8 cellular contexts compared by ENCODE assay signal in the genomic region with DNA sequence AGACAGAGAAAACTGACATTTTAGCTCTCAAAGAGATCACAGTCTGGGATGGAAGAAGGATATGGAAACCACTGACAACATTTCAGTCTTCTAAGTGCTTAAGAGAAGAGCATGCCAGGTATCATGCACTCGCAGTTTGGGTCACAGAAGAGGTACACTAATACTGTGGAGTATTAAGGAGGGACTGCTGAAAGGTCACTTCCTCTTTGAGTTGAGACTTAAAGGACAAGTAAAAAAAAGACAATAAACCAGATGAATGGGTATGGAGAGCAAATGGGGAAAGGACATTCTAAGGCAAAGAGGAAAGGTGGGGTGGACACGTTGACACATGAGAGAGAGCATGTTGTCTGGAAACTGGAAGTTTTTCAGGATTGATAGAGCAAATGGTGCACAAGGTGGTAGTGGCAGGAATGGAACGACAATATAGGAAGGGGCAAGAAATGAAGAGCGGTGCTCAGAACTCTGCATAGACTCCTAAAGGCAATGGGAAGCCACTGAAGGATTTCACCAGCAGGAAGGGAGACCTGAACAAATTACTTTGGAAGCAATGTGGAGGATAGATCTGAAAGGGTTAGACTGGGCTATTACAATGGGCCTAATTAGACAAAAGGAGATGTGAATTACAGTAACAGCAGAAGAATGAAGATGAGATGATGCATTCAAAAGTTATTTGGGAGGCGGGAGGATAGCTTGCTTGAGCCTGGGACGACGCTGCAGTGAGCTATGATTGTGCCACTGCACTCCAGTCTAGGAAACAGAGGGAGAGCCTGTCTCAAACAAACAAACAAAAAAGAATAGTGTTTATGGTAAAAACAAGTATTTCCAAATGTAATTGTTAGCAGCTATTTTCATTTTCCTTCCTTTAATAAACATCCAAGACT. TPM values are rescaled to one million over a fixed set of nuclear protein-coding genes. Genes with fewer than 3 reads are reported as not detected.
DNase-seq lines count a peak whose midpoint lies in the region; ATAC-seq, FAIRE-seq and TF ChIP-seq lines count a peak whose summit lies in the region.

No MANE protein-coding gene starts in this region.

- H3K36me3 ChIP-seq in GM12878 (ENCODE audit: control insufficient read depth in 2 of 2, insufficient read depth in 2 of 2, low read length in 1 of 2) (no peaks in the 10 kb centered on the region), muscle layer of duodenum (ENCODE audit: control insufficient read depth in 1 of 2, insufficient read depth in 2 of 2, low read length in 2 of 2) (no peaks in the 10 kb centered on the region), upper lobe of right lung (no peaks in the 10 kb centered on the region)

- no peaks in the 10 kb centered on the region for H3K9me3 ChIP-seq in GM12878 (replicated peaks; ENCODE audit: control insufficient read depth, insufficient read depth, low read length)
- no peaks in the 10 kb centered on the region for H3K9me3 ChIP-seq in muscle layer of duodenum (ENCODE audit: control insufficient read depth in 1 of 2, low read length in 2 of 2)
- H3K9me3 ChIP-seq in upper lobe of right lung: no peaks in the 10 kb centered on the region

- no peak for TF ChIP-seq POLR2A in GM12878 (IDR thresholded peaks at IDR 0.05; ENCODE audit: low read depth, low read length)

- H3K27ac ChIP-seq in GM12878 (ENCODE audit: control insufficient read depth, insufficient read depth) (peak overlapping the region; percentile 79), muscle layer of duodenum (ENCODE audit: low read length) (peak overlapping the region; percentile 67), upper lobe of right lung (no peak overlapping the region)

- in situ Hi-C loops in GM12878 (cut with MboI): no loop called here

- H3K27ac Mint-ChIP-seq in Calu3 (ENCODE audit: unreplicated experiment): no peak overlapping the region
- no peak overlapping the region for H3K27ac Mint-ChIP-seq in activated CD4-positive, alpha-beta memory T cell treated with anti-CD3 and anti-CD28 coated beads for 36 hours

- no peak overlapping the region for H3K4me3 Mint-ChIP-seq in Calu3 (ENCODE audit: low read depth, unreplicated experiment)
- H3K4me3 Mint-ChIP-seq in activated CD4-positive, alpha-beta memory T cell treated with anti-CD3 and anti-CD28 coated beads for 36 hours: no peak overlapping the region

- H3K4me3 ChIP-seq in GM12878 (no peak overlapping the region), muscle layer of duodenum (ENCODE audit: low read depth in 1 of 2, low read length in 2 of 2) (no peak overlapping the region), upper lobe of right lung (no peak overlapping the region)

- ATAC-seq in HG03342 (IDR thresholded peaks at IDR 0.05; ENCODE audit: unreplicated experiment) (peak; percentile 35), GM12878 (peak; percentile 61), upper lobe of right lung (no peak), GM19452 (IDR thresholded peaks at IDR 0.05; ENCODE audit: unreplicated experiment) (no peak)

- TF ChIP-seq RAD21 in GM12878 (IDR thresholded peaks at IDR 0.05; ENCODE audit: insufficient read depth, low read depth, low read length): no peak

- DNase-seq in GM04504 (ENCODE audit: low read depth) (peak; percentile 54), GM12878 (ENCODE audit: low read depth, low spot score) (no peak), upper lobe of right lung (no peak), Calu3 (no peak)
- DNase-seq in activated CD4-positive, alpha-beta memory T cell treated with anti-CD3 and anti-CD28 coated beads for 36 hours: no peak

- peaks cover 78% of the 10 kb centered on the region for H3K79me2 ChIP-seq in GM12878 (ENCODE audit: control insufficient read depth, insufficient read depth, low read length)

- peak overlapping the region; percentile 56 for H3K4me2 ChIP-seq in GM12878 (ENCODE audit: control insufficient read depth, insufficient read depth)

- no peaks in the 10 kb centered on the region for H3K36me3 Mint-ChIP-seq in Calu3 (ENCODE audit: insufficient read depth, unreplicated experiment)
- H3K36me3 Mint-ChIP-seq in activated CD4-positive, alpha-beta memory T cell treated with anti-CD3 and anti-CD28 coated beads for 36 hours: no peaks in the 10 kb centered on the region

- H3K27me3 ChIP-seq in GM12878 (replicated peaks in 1 of 2; ENCODE audit: control insufficient read depth in 2 of 2, insufficient read depth in 2 of 2, low read length in 1 of 2) (no peaks in the 10 kb centered on the region), muscle layer of duodenum (ENCODE audit: low read depth, low read length) (no peaks in the 10 kb centered on the region), upper lobe of right lung (no peaks in the 10 kb centered on the region)

- POLR2A ChIA-PET in GM12878 (lab: Charles Lee): interaction anchor here (0.6 to 1.4 kb wide), 10 partner anchors 8 to 367 kb away, joined by 3 to 7 read pairs (median 4); partner anchors contain the start of genes DIPK1A and RPL5
- POLR2A ChIA-PET in activated CD4-positive, alpha-beta memory T cell treated with anti-CD3 and anti-CD28 coated beads for 36 hours (lab: Charles Lee): interaction anchor here (1.3 to 1.4 kb wide), 2 partner anchors 11 to 12 kb away, joined by 5 to 6 read pairs; partner anchors contain the start of gene DIPK1A

- no peak for TF ChIP-seq EP300 in GM12878 (IDR thresholded peaks at IDR 0.05; ENCODE audit: borderline replicate concordance in 1 of 2, control insufficient read depth in 1 of 2, low read depth in 2 of 2, low read length in 2 of 2)

- no peak for FAIRE-seq in GM12878 (lab: Jason Lieb, UNC)

- peaks cover 2% of the 10 kb centered on the region for H3K9me3 Mint-ChIP-seq in Calu3 (ENCODE audit: low read depth, unreplicated experiment)
- H3K9me3 Mint-ChIP-seq in activated CD4-positive, alpha-beta memory T cell treated with anti-CD3 and anti-CD28 coated beads for 36 hours: no peaks in the 10 kb centered on the region

- TF ChIP-seq CTCF in GM12878 (IDR thresholded peaks at IDR 0.05 in 2 of 3, conservative IDR thresholded peaks at IDR 0.05 in 1 of 3; ENCODE audit: control insufficient read depth in 2 of 3, extremely low read depth in 1 of 3, insufficient read depth in 1 of 3, low read depth in 3 of 3, low read length in 3 of 3) (no peak), upper lobe of right lung (IDR thresholded peaks at IDR 0.05) (no peak), Calu3 (IDR thresholded peaks at IDR 0.05; ENCODE audit: unreplicated experiment) (no peak)

- RAD21 ChIA-PET in GM12878 (lab: Charles Lee; ENCODE audit: unreplicated experiment): interaction anchor here (0.5 to 8.6 kb wide), 17 partner anchors 10 to 410 kb away, joined by 3 to 107 read pairs (median 3); partner anchors contain the start of gene DIPK1A

- H3K9ac ChIP-seq in GM12878 (ENCODE audit: control insufficient read depth, insufficient read depth, low read length): no peak overlapping the region

- H3K4me1 ChIP-seq in GM12878 (ENCODE audit: control insufficient read depth, insufficient read depth, low read length) (peaks cover 37% of the 10 kb centered on the region), muscle layer of duodenum (ENCODE audit: control insufficient read depth in 1 of 2, insufficient read depth in 2 of 2, low read length in 2 of 2) (peaks cover 8 to 15% of the 10 kb centered on the region in 2 donors), upper lobe of right lung (peaks cover 3% of the 10 kb centered on the region)

- no peaks in the 10 kb centered on the region for H3K27me3 Mint-ChIP-seq in Calu3 (ENCODE audit: unreplicated experiment)
- no peaks in the 10 kb centered on the region for H3K27me3 Mint-ChIP-seq in activated CD4-positive, alpha-beta memory T cell treated with anti-CD3 and anti-CD28 coated beads for 36 hours

- H4K20me1 ChIP-seq in GM12878 (ENCODE audit: control insufficient read depth, insufficient read depth): no peaks in the 10 kb centered on the region

- H2AFZ ChIP-seq in GM12878 (ENCODE audit: control insufficient read depth, low read depth, low read length): peak overlapping the region; percentile 33

- SMC1A ChIA-PET in GM12878 (lab: Charles Lee; ENCODE audit: uncharacterized antibody, unreplicated experiment): interaction anchor here (0.6 to 10.2 kb wide), 24 partner anchors 9 to 128 kb away, joined by 3 to 154 read pairs (median 4); partner anchors contain the start of gene DIPK1A

- intact Hi-C loops in GM12878 (cut with micrococcal nuclease; ENCODE audit: unreplicated experiment): no loop called here
- intact Hi-C loops in upper lobe of right lung (cut with DNase I): no loop called here
- intact Hi-C loops in Calu3 (cut with micrococcal nuclease; ENCODE audit: unreplicated experiment): no loop called here
- intact Hi-C loops in activated CD4-positive, alpha-beta memory T cell treated with anti-CD3 and anti-CD28 coated beads for 36 hours (cut with micrococcal nuclease): loop anchor here (5.0 kb wide), 1 partner anchor 73 kb away; no protein-coding TSS in a partner anchor

- CTCF ChIA-PET in GM12878 (lab: Yijun Ruan, JAX): interaction anchor here (0.5 to 3.0 kb wide), 20 partner anchors 8 to 201 kb away, joined by 3 to 31 read pairs (median 4); partner anchors contain the start of genes DIPK1A and RPL5
- CTCF ChIA-PET in Calu3 (lab: Charles Lee): interaction anchor here (0.5 to 1.1 kb wide), 4 partner anchors 12 to 540 kb away, joined by 3 read pairs; no protein-coding TSS in a partner anchor
- CTCF ChIA-PET in activated CD4-positive, alpha-beta memory T cell treated with anti-CD3 and anti-CD28 coated beads for 36 hours (lab: Charles Lee): interaction anchor here (1.1 to 2.7 kb wide), 5 partner anchors 10 to 91 kb away, joined by 3 to 17 read pairs (median 12); partner anchors contain the start of gene DIPK1A

- WGBS in GM12878 (ENCODE audit: insufficient coverage, insufficient replicate concordance, low lambda C conversion rate, missing lambda C conversion rate): 58% methylated on average over 7 of the region's 7 CpGs

- no TSS peak for BruUV-seq in GM12878 (replicated peaks; lab: Mats Ljungman, UMichigan)
- no TSS peak for BruUV-seq in Calu3 (replicated peaks; lab: Mats Ljungman, UMichigan)

- H3K4me1 Mint-ChIP-seq in Calu3 (ENCODE audit: low read depth, unreplicated experiment): no peaks in the 10 kb centered on the region
- H3K4me1 Mint-ChIP-seq in activated CD4-positive, alpha-beta memory T cell treated with anti-CD3 and anti-CD28 coated beads for 36 hours (ENCODE audit: low read depth): peaks cover 34% of the 10 kb centered on the region

RNA-seq across cellular contexts. Expression of gene DIPK1A, which starts 11.1 kb away (rescaled TPM):
- 12.9 and 13.3 TPM in 2 replicates for total RNA-seq in GM12878 (2013; cell fraction: nucleolus; rRNA removed)
- total RNA-seq in GM12878 (2014; rRNA removed) (6.6 and 7.0 TPM in 2 replicates), GM12878 (2014; rRNA removed; fragmentation: Illumina TruSeq; extraction: Trizol) (8.4 and 9.4 TPM in 2 replicates), GM12878 (2021) (8.1 and 9.3 TPM in 2 replicates), upper lobe of right lung (4.6 TPM), Calu3 (2022) (4.2 and 4.9 TPM in 2 replicates)
- 2.7 TPM for polyA plus RNA-seq in GM12878 (2011; ENCODE audit: low read depth)
- polyA plus RNA-seq in GM12878 (2011; rRNA removed) (12.0 and 19.7 TPM in 2 replicates), GM12878 (2014; fragmentation: Illumina TruSeq; extraction: Trizol) (12.5 and 16.9 TPM in 2 replicates), GM12878 (2014; fragmentation: Nextera tagmentation; extraction: Ambion mirVana) (1 to 10 TPM; 9.5 to 9.9 TPM), GM12878 (2014; rRNA removed) (4.9 and 5.1 TPM in 2 replicates), GM12878 (2016; fragmentation: Nextera tagmentation; extraction: Ambion mirVana) (10 to 100 TPM; 14.6 to 15.0 TPM)
- polyA plus RNA-seq in GM12878 (2011; cell fraction: cytosol; rRNA removed): 3.9 and 5.0 TPM in 2 replicates
- polyA plus RNA-seq in GM12878 (2011; cell fraction: nucleus; rRNA removed): 4.3 and 4.5 TPM in 2 replicates
- 6.6 and 8.6 TPM in 2 replicates for polyA plus RNA-seq in GM12878 (2012)
- 8.9 and 12.4 TPM in 2 replicates for polyA minus RNA-seq in GM12878 (2011; rRNA and poly(A)+ RNA removed)
- 2.9 and 3.7 TPM in 2 replicates for polyA minus RNA-seq in GM12878 (2011; cell fraction: cytosol; rRNA and poly(A)+ RNA removed)
- polyA minus RNA-seq in GM12878 (2011; cell fraction: nucleus; rRNA and poly(A)+ RNA removed): 3.4 and 3.7 TPM in 2 replicates
- total RNA-seq in activated CD4-positive, alpha-beta memory T cell treated with anti-CD3 and anti-CD28 coated beads for 36 hours: 1 to 10 TPM; 8.2 to 8.7 TPM

Comparison
In these comparisons a context has a peak if more than half of its experiments do, and no peak if none do; other contexts are left out.
1. ATAC-seq: peak in HG03342 (single experiment) and GM12878 (single experiment); none in upper lobe of right lung (single experiment) and GM19452 (single experiment).